In the genomic region with DNA sequence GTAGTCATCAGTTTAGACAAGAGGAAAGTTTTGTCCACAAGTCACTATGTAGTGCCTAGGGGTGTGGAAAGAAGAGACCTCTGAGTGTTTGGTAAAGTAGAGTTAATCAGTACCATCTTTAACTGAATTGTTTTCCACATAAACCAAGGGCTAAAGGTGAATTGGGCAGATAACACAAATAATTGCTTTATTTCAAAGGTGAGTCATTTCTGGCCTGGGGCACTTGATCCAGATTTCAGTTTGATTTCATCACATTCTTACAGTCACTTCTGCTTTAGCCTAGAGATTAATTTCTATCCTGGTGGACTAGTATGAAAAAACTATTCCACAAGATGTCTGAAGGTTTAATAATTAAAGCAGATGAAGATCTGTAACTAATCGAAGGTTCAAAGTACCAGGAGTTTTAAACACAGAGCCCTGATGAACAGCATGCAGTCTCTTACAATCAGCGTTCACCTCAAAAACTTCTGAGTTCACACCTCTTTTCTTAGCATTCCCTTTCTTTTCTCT, we compare ENCODE assay signal across 12 cellular contexts.
DNase-seq lines count a peak whose midpoint lies in the region; TF ChIP-seq lines count a peak whose summit lies in the region.
"Had no signal": no experiment of that assay in that cellular context is flagged by ENCODE, and none has a peak within 500 bp of the region (broad histone marks: within the 10 kb centered on the region; RNA-seq: fewer than 3 reads in every experiment).

No MANE protein-coding gene starts in this region.

- DNase-seq in GM04503 (ENCODE audit: low read depth) = peak; percentile 48
- DNase-seq in PC-9 = peak; percentile 65 to 94
- DNase-seq in fibroblast of gingiva (ENCODE audit: low read depth) = peak; percentile 70
- DNase-seq in renal cortical epithelial cell (ENCODE audit: low read depth) = peak; percentile 100
- no peak for DNase-seq in NCI-H69 (lab: John Stamatoyannopoulos, UW)
- no peak for DNase-seq in NCI-H2171 treated with DMSO at 0.1 percent for 48 hours (lab: John Stamatoyannopoulos, UW)
- no peak for DNase-seq in NCI-H510A (lab: John Stamatoyannopoulos, UW)
- DNase-seq: activated naive CD8-positive, alpha-beta T cell treated with anti-CD3 and anti-CD28 coated beads, Interleukin-2, amount 10 ng/mL, durations not matched to agents 7 days and 5 days; NCI-H1930; psoas muscle; transverse colon had no signal

- no peaks in the 10 kb centered on the region for H3K36me3 ChIP-seq in PC-9 (ENCODE audit: low read depth)
- H3K36me3 ChIP-seq: SJSA1, transverse colon had no signal

- H3K9me3 ChIP-seq in PC-9 (ENCODE audit: insufficient read depth, low read depth) = no peaks in the 10 kb centered on the region; the same call in 1 of the 2 replicates
- H3K9me3 ChIP-seq: psoas muscle, SJSA1, transverse colon had no signal

- no peak overlapping the region for H3K4me3 ChIP-seq in PC-9
- H3K4me3 ChIP-seq: psoas muscle, SJSA1, transverse colon had no signal

- 0 out of 2 replicates have a peak overlapping the region, but pooled peaks have one; percentile 56 for H2AFZ ChIP-seq in PC-9

- no peaks in the 10 kb centered on the region for H3K9me2 ChIP-seq in PC-9 (ENCODE audit: insufficient read depth)

- H3K4me1 ChIP-seq in PC-9 (replicated peaks; ENCODE audit: insufficient read depth) = peaks cover 63% of the 10 kb centered on the region
- H3K4me1 ChIP-seq: psoas muscle, SJSA1 had no signal

- no peak for TF ChIP-seq CTCF in PC-9 (conservative IDR thresholded peaks at IDR 0.05)

- H3F3A ChIP-seq in PC-9 (ENCODE audit: insufficient read depth, low read depth) = peaks cover 32% of the 10 kb centered on the region

- H3K27me3 ChIP-seq in PC-9 (ENCODE audit: insufficient read depth, low read depth) = no peaks in the 10 kb centered on the region
- H3K27me3 ChIP-seq: SJSA1, transverse colon had no signal

- H3K4me2 ChIP-seq in PC-9 = peak overlapping the region; percentile 62

- H3K27ac ChIP-seq in PC-9 = peak overlapping the region; percentile 97
- H3K27ac ChIP-seq: psoas muscle, SJSA1, transverse colon had no signal

- CTCF ChIA-PET in PC-9 (lab: Charles Lee) = no interaction called here

- POLR2A ChIA-PET in PC-9 (lab: Charles Lee; ENCODE audit: unreplicated experiment) = no interaction called here

- BruUV-seq in PC-9 (replicated peaks; lab: Mats Ljungman, UMichigan) = no TSS peak

- H3K79me2 ChIP-seq in PC-9 (ENCODE audit: low read depth) = no peaks in the 10 kb centered on the region

- intact Hi-C loops in PC-9 (cut with micrococcal nuclease; ENCODE audit: unreplicated experiment) = loop anchor here (1.0 kb wide), 2 partner anchors 190 to 205 kb away; no protein-coding TSS in a partner anchor

- H4K20me1 ChIP-seq in PC-9 (ENCODE audit: insufficient read depth) = no peaks in the 10 kb centered on the region

Comparison
In these comparisons a context has a peak if more than half of its experiments do, and no peak if none do; other contexts are left out.
1. DNase-seq: peak in GM04503 (single experiment), PC-9 (2 of 2), fibroblast of gingiva (single experiment) and renal cortical epithelial cell (single experiment); none in NCI-H69 (single experiment), NCI-H2171 treated with DMSO at 0.1 percent for 48 hours (single experiment) and NCI-H510A (single experiment).